Comparison of ENCODE assay signal across 27 cellular contexts in genomic region chr12:53932915-53933314, GRCh38. TPM values are rescaled to one million over a fixed set of nuclear protein-coding genes. Genes with fewer than 3 reads are reported as not detected.
A peak's percentile ranks its signal among the peaks of the same experiment; 100 is the strongest.
DNase-seq lines count a peak whose midpoint lies in the region; ATAC-seq lines count a peak whose summit lies in the region.
"Had no signal": no experiment of that assay in that cellular context is flagged by ENCODE, and none has a peak within 500 bp of the region (broad histone marks: within the 10 kb centered on the region; RNA-seq: fewer than 3 reads in every experiment).

No MANE protein-coding gene starts in this region.

- H3K9ac ChIP-seq in iPS-15b (ENCODE audit: low read depth, low read length) = no peak overlapping the region
- H3K9ac ChIP-seq: BLaER1 treated with 17β-estradiol and CSF1 and Interleukin-3, amounts not matched to agents 10 nM and 100 nM had no signal

- H3K27ac Mint-ChIP-seq in activated T-cell treated with anti-CD3 and anti-CD28 coated beads, Interleukin-2, amount 50 U/mL, for 72 hours = peak overlapping the region; percentile 10
- H3K27ac Mint-ChIP-seq: B cell; CD14-positive monocyte; CD4-positive, alpha-beta memory T cell; CD4-positive, CD25-positive, alpha-beta regulatory T cell had no signal

- peaks cover 100% of the 10 kb centered on the region for H3K27me3 Mint-ChIP-seq in activated T-cell treated with anti-CD3 and anti-CD28 coated beads, Interleukin-2, amount 50 U/mL, for 72 hours (ENCODE audit: low read depth)
- peaks cover 92% of the 10 kb centered on the region for H3K27me3 Mint-ChIP-seq in activated T-cell treated with anti-CD3 and anti-CD28 coated beads, Interleukin-2, amount 50 U/mL, for 4 hours (ENCODE audit: low read depth)

- DNase-seq in activated T-cell treated with anti-CD3 and anti-CD28 coated beads, Interleukin-2, amount 50 U/mL, for 72 hours = no peak
- no peak for DNase-seq in activated T-cell treated with anti-CD3 and anti-CD28 coated beads, Interleukin-2, amount 50 U/mL, for 4 hours
- DNase-seq in ecto neural progenitor cell (ENCODE audit: low spot score) (peak; percentile 22), retina (peak; percentile 10), C1 segment of cervical spinal cord (lab: John Stamatoyannopoulos, UW) (no peak)
- no peak for DNase-seq in activated CD8-positive, alpha-beta memory T cell treated with anti-CD3 and anti-CD28 coated beads, Interleukin-2, amount 50 U/mL, for 48 hours
- DNase-seq: AML-193; CD4-positive, alpha-beta memory T cell; CD4-positive, CD25-positive, alpha-beta regulatory T cell; CD8-positive, alpha-beta memory T cell; COR-L47; DMS 273 treated with DMSO at 0.1 percent for 48 hours; DMS153; DMS53; DMS79; DND-41; EL; GDM1 had no signal

- no peaks in the 10 kb centered on the region for H3K9me3 ChIP-seq in iPS-15b (ENCODE audit: control insufficient read depth, insufficient read depth, low read length)
- H3K9me3 ChIP-seq: A549 had no signal

- no peaks in the 10 kb centered on the region for H3K9me3 Mint-ChIP-seq in activated T-cell treated with anti-CD3 and anti-CD28 coated beads, Interleukin-2, amount 50 U/mL, for 72 hours
- H3K9me3 Mint-ChIP-seq in activated T-cell treated with anti-CD3 and anti-CD28 coated beads, Interleukin-2, amount 50 U/mL, for 4 hours = peaks cover 4% of the 10 kb centered on the region

- no peak for ATAC-seq in activated T-cell treated with anti-CD3 and anti-CD28 coated beads, Interleukin-2, amount 50 U/mL, for 72 hours (replicated peaks in 1 of 2)
- no peak for ATAC-seq in activated T-cell treated with anti-CD3 and anti-CD28 coated beads, Interleukin-2, amount 50 U/mL, for 4 hours
- ATAC-seq in GM21367 (IDR thresholded peaks at IDR 0.05; ENCODE audit: unreplicated experiment) = no peak
- ATAC-seq: A549, GM12878 had no signal

- H3K4me3 Mint-ChIP-seq in activated T-cell treated with anti-CD3 and anti-CD28 coated beads, Interleukin-2, amount 50 U/mL, for 72 hours = no peak overlapping the region
- no peak overlapping the region for H3K4me3 Mint-ChIP-seq in activated T-cell treated with anti-CD3 and anti-CD28 coated beads, Interleukin-2, amount 50 U/mL, for 4 hours
- H3K4me3 Mint-ChIP-seq: B cell; CD4-positive, alpha-beta memory T cell; CD4-positive, CD25-positive, alpha-beta regulatory T cell; CD8-positive, alpha-beta memory T cell had no signal

- peak overlapping the region; percentile 4 for H3K4me3 ChIP-seq in iPS-15b (ENCODE audit: low read depth, low read length)
- H3K4me3 ChIP-seq: A549; BLaER1 treated with 17β-estradiol and CSF1 and Interleukin-3, amounts not matched to agents 10 nM and 100 nM; GM12878 had no signal

- H3K36me3 ChIP-seq in iPS-15b (ENCODE audit: control insufficient read depth, insufficient read depth, low read length) = no peaks in the 10 kb centered on the region
- H3K36me3 ChIP-seq: BLaER1 treated with 17β-estradiol and CSF1 and Interleukin-3, amounts not matched to agents 10 nM and 100 nM had no signal

- peaks cover 100% of the 10 kb centered on the region for H3K27me3 ChIP-seq in iPS-15b (ENCODE audit: control insufficient read depth, insufficient read depth, low read length)

- H3K36me3 Mint-ChIP-seq in activated T-cell treated with anti-CD3 and anti-CD28 coated beads, Interleukin-2, amount 50 U/mL, for 72 hours (ENCODE audit: insufficient read depth in 2 of 2) = peaks cover 0 to 6% of the 10 kb centered on the region in 2 donors
- no peaks in the 10 kb centered on the region for H3K36me3 Mint-ChIP-seq in activated T-cell treated with anti-CD3 and anti-CD28 coated beads, Interleukin-2, amount 50 U/mL, for 4 hours (ENCODE audit: insufficient read depth)
- H3K36me3 Mint-ChIP-seq: CD4-positive, alpha-beta memory T cell; CD4-positive, CD25-positive, alpha-beta regulatory T cell; CD8-positive, alpha-beta memory T cell had no signal

- no peaks in the 10 kb centered on the region for H3K4me1 ChIP-seq in iPS-15b (ENCODE audit: control insufficient read depth, insufficient read depth, low read length)
- H3K4me1 ChIP-seq: BLaER1 treated with 17β-estradiol and CSF1 and Interleukin-3, amounts not matched to agents 10 nM and 100 nM had no signal

- peaks cover 26% of the 10 kb centered on the region for H3K4me1 Mint-ChIP-seq in activated T-cell treated with anti-CD3 and anti-CD28 coated beads, Interleukin-2, amount 50 U/mL, for 72 hours (ENCODE audit: low read depth)
- peaks cover 11% of the 10 kb centered on the region for H3K4me1 Mint-ChIP-seq in activated T-cell treated with anti-CD3 and anti-CD28 coated beads, Interleukin-2, amount 50 U/mL, for 4 hours (ENCODE audit: low read depth)

RNA-seq across cellular contexts. Expression of gene HOXC13, which starts 5.7 kb away (rescaled TPM):
- not detected for total RNA-seq in activated T-cell treated with anti-CD3 and anti-CD28 coated beads, Interleukin-2, amount 50 U/mL, for 72 hours
- not detected for total RNA-seq in activated T-cell treated with anti-CD3 and anti-CD28 coated beads, Interleukin-2, amount 50 U/mL, for 4 hours
- total RNA-seq: B cell; CD4-positive, alpha-beta memory T cell; CD4-positive, CD25-positive, alpha-beta regulatory T cell; CD8-positive, alpha-beta memory T cell; GM12878 had no signal

RNA-seq across cellular contexts. Expression of gene HOXC12, which starts 21.8 kb away (rescaled TPM):
- total RNA-seq in activated T-cell treated with anti-CD3 and anti-CD28 coated beads, Interleukin-2, amount 50 U/mL, for 72 hours = not detected
- not detected for total RNA-seq in activated T-cell treated with anti-CD3 and anti-CD28 coated beads, Interleukin-2, amount 50 U/mL, for 4 hours
- total RNA-seq: A172; B cell; CD4-positive, alpha-beta memory T cell; CD4-positive, CD25-positive, alpha-beta regulatory T cell; CD8-positive, alpha-beta memory T cell; G401; GM12878 had no signal

RNA-seq across cellular contexts. Expression of gene HOXC11, which starts 40.0 kb away (rescaled TPM):
- total RNA-seq in activated T-cell treated with anti-CD3 and anti-CD28 coated beads, Interleukin-2, amount 50 U/mL, for 72 hours = not detected
- not detected for total RNA-seq in activated T-cell treated with anti-CD3 and anti-CD28 coated beads, Interleukin-2, amount 50 U/mL, for 4 hours
- total RNA-seq: B cell; CD4-positive, alpha-beta memory T cell; CD4-positive, CD25-positive, alpha-beta regulatory T cell; CD8-positive, alpha-beta memory T cell; GM12878 had no signal

RNA-seq across cellular contexts. Expression of gene HOTAIR, which starts 41.8 kb away (rescaled TPM):
- total RNA-seq in activated T-cell treated with anti-CD3 and anti-CD28 coated beads, Interleukin-2, amount 50 U/mL, for 72 hours = not detected
- total RNA-seq in activated T-cell treated with anti-CD3 and anti-CD28 coated beads, Interleukin-2, amount 50 U/mL, for 4 hours = not detected
- total RNA-seq: B cell; CD4-positive, alpha-beta memory T cell; CD4-positive, CD25-positive, alpha-beta regulatory T cell; CD8-positive, alpha-beta memory T cell; GM12878 had no signal

RNA-seq across cellular contexts. Expression of gene HOXC10, which starts 52.0 kb away (rescaled TPM):
- not detected for total RNA-seq in activated T-cell treated with anti-CD3 and anti-CD28 coated beads, Interleukin-2, amount 50 U/mL, for 72 hours
- total RNA-seq in activated T-cell treated with anti-CD3 and anti-CD28 coated beads, Interleukin-2, amount 50 U/mL, for 4 hours = not detected
- total RNA-seq: B cell; CD4-positive, alpha-beta memory T cell; CD4-positive, CD25-positive, alpha-beta regulatory T cell; CD8-positive, alpha-beta memory T cell had no signal

Comparison
In these comparisons a context has a peak if more than half of its experiments do, and no peak if none do; other contexts are left out.
1. DNase-seq: peak in ecto neural progenitor cell (single experiment) and retina (single experiment); none in activated T-cell treated with anti-CD3 and anti-CD28 coated beads, Interleukin-2, amount 50 U/mL, for 72 hours (0 of 2), activated T-cell treated with anti-CD3 and anti-CD28 coated beads, Interleukin-2, amount 50 U/mL, for 4 hours (single experiment), C1 segment of cervical spinal cord (0 of 14) and activated CD8-positive, alpha-beta memory T cell treated with anti-CD3 and anti-CD28 coated beads, Interleukin-2, amount 50 U/mL, for 48 hours (single experiment).